Comparison of ENCODE assay signal across 8 cellular contexts in genomic region chr17:1186923-1187771, GRCh38. TPM values are rescaled to one million over a fixed set of nuclear protein-coding genes. Genes with fewer than 3 reads are reported as not detected.
A peak's percentile ranks its signal among the peaks of the same experiment; 100 is the strongest.
DNase-seq lines count a peak whose midpoint lies in the region; ATAC-seq and TF ChIP-seq lines count a peak whose summit lies in the region.

No MANE protein-coding gene starts in this region.

- peaks cover 4 to 18% (median 8%) of the 10 kb centered on the region in 4 donors for H3K4me1 ChIP-seq in liver (ENCODE audit: control insufficient read depth in 4 of 4, insufficient read depth in 4 of 4, low read length in 3 of 4)

- H3K4me3 ChIP-seq in liver (ENCODE audit: low read depth in 1 of 3, low read length in 3 of 3) = no peak overlapping the region

- peak; percentile 98 for TF ChIP-seq CTCF in GM13977 (IDR thresholded peaks at IDR 0.05; ENCODE audit: extremely low read depth, insufficient read depth, missing control alignments)
- peak; percentile 94 for TF ChIP-seq CTCF in liver (IDR thresholded peaks at IDR 0.05; ENCODE audit: low read depth, low read length, missing input control)

- H3K27ac ChIP-seq in liver (ENCODE audit: low read depth in 1 of 2, low read length in 2 of 2) = no peak overlapping the region

- DNase-seq in A172 (ENCODE audit: low spot score) (peak; percentile 77), GM13977 (ENCODE audit: low spot score) (peak; percentile 84), NCI-H510A treated with DMSO at 0.1 percent for 48 hours (lab: John Stamatoyannopoulos, UW) (peak; percentile 20), dermis microvascular lymphatic vessel endothelial cell (ENCODE audit: low read depth in 2 of 2) (peak; percentile 44 to 83)
- DNase-seq in activated CD4-positive, alpha-beta T cell treated with anti-CD3 and anti-CD28 coated beads, Interleukin-2, amount 50 U/mL, for 24 hours (ENCODE audit: low read depth in 1 of 2, low spot score in 1 of 2) = peak; percentile 49 to 56
- peak; percentile 63 to 77 for DNase-seq in stimulated activated CD4-positive, alpha-beta T cell treated with anti-CD3 and anti-CD28 coated beads, Interleukin-4, amount 100 ng/mL, for 4 hours

- 23% methylated on average over 34 of the region's 34 CpGs for WGBS in liver

- H3K9me3 ChIP-seq in liver (ENCODE audit: control insufficient read depth in 4 of 4, low read length in 3 of 4) = no peaks in the 10 kb centered on the region

- H3K36me3 ChIP-seq in liver (ENCODE audit: control insufficient read depth in 4 of 4, insufficient read depth in 3 of 4, low read depth in 1 of 4, low read length in 3 of 4) = no peaks in the 10 kb centered on the region

- H3K9ac ChIP-seq in liver (ENCODE audit: low read depth in 1 of 2, low read length in 2 of 2) = no peak overlapping the region

- TF ChIP-seq RAD21 in liver (IDR thresholded peaks at IDR 0.05) = peak; percentile 80 to 92

- in situ Hi-C loops in GM13977 (cut with MboI; ENCODE audit: low pct_unique_long_range_greater_than_20kb, low sequenced_read_pairs, unreplicated experiment) = no loop called here

- no peak for ATAC-seq in GM19328 (IDR thresholded peaks at IDR 0.05; ENCODE audit: unreplicated experiment)

- peaks cover 0 to 3% (median 0%) of the 10 kb centered on the region in 4 donors for H3K27me3 ChIP-seq in liver (ENCODE audit: control insufficient read depth in 4 of 4, insufficient read depth in 4 of 4, low read length in 3 of 4)

TF ChIP-seq in liver, 16 proteins besides CTCF, POLR2A, EP300 and RAD21:
- TF ChIP-seq NR2F2 (IDR thresholded peaks at IDR 0.05) (peak; percentile 64), TAF1 (conservative IDR thresholded peaks at IDR 0.05) (no peak), JUND (IDR thresholded peaks at IDR 0.05) (no peak), RXRA (IDR thresholded peaks at IDR 0.05) (no peak), EGR1 (IDR thresholded peaks at IDR 0.05; ENCODE audit: low read depth in 2 of 2) (no peak)

RNA-seq across cellular contexts. Expression of gene ABR, which starts 7.4 kb away (rescaled TPM):
- total RNA-seq in A172 (2014; rRNA removed; shearing (Covaris generic)) = 44.7 and 66.9 TPM in 2 replicates
- total RNA-seq in dermis microvascular lymphatic vessel endothelial cell (30.2 and 34.7 TPM in 2 replicates), liver (10 to 100 TPM; 10.0 to 12.9 TPM)
- 1 to 10 TPM; 2.7 to 3.6 TPM for polyA plus RNA-seq in liver

Comparison
In these comparisons a context has a peak if more than half of its experiments do, and no peak if none do; other contexts are left out.
1. DNase-seq: peak in every context shown above with its lines; median percentile 84 in GM13977; 77 in A172; 70 in stimulated activated CD4-positive, alpha-beta T cell treated with anti-CD3 and anti-CD28 coated beads, Interleukin-4, amount 100 ng/mL, for 4 hours; 64 in dermis microvascular lymphatic vessel endothelial cell; 52 in activated CD4-positive, alpha-beta T cell treated with anti-CD3 and anti-CD28 coated beads, Interleukin-2, amount 50 U/mL, for 24 hours; 20 in NCI-H510A treated with DMSO at 0.1 percent for 48 hours.